9 cellular contexts compared by ENCODE assay signal in the genomic region with DNA sequence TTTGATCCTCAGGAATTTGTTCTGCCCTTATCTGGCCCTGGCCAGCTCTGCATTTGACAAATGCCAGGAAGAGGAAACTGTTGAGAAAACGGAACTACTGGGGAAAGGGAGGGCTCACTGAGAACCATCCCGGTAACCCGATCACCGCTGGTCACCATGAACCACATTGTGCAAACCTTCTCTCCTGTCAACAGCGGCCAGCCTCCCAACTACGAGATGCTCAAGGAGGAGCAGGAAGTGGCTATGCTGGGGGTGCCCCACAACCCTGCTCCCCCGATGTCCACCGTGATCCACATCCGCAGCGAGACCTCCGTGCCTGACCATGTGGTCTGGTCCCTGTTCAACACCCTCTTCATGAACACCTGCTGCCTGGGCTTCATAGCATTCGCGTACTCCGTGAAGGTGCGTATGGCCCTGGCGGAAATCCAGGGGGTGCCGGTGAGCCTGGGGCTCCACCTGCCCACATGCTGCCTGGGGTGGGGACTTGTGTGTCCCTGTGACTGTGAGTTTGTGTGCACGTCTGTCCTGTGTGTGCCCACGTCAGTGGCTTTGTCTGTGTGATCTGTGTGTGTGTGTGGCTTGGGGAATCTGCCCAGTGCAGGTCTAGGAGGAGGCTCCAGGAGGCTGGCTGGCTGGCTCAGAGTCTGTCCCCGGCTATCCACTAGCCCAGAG. TPM values are rescaled to one million over a fixed set of nuclear protein-coding genes. Genes with fewer than 3 reads are reported as not detected.
A peak's percentile ranks its signal among the peaks of the same experiment; 100 is the strongest.
DNase-seq lines count a peak whose midpoint lies in the region; ATAC-seq, FAIRE-seq and TF ChIP-seq lines count a peak whose summit lies in the region.
"Not testable (repeated sequence)": the region's sequence is repeated elsewhere in the genome, so short reads cannot be mapped to it uniquely, and the experiment has no call there.
"Had no signal": no experiment of that assay in that cellular context is flagged by ENCODE, and none has a peak within 500 bp of the region (broad histone marks: within the 10 kb centered on the region; RNA-seq: fewer than 3 reads in every experiment).

No MANE protein-coding gene starts in this region.

- 6% methylated on average over 20 of the region's 20 CpGs for WGBS in thymus

- H3K4me1 ChIP-seq in iPS-18a (ENCODE audit: control insufficient read depth, low read depth, low read length) (peaks cover 39% of the 10 kb centered on the region), thymus (ENCODE audit: control insufficient read depth, insufficient read depth, low read length) (peaks cover 11% of the 10 kb centered on the region)

- ATAC-seq in omental fat pad (ENCODE audit: low FRiP score) = peak; percentile 59

- not testable (repeated sequence) for H3K36me3 ChIP-seq in iPS-18a (ENCODE audit: control insufficient read depth, low read depth, low read length); thymus (ENCODE audit: control insufficient read depth, insufficient read depth)

- H3K4me3 ChIP-seq in iPS-18a (ENCODE audit: low read length) (peak overlapping the region; percentile 70), thymus (ENCODE audit: low read length) (peak overlapping the region; percentile 47)

- H3K27me3 ChIP-seq in iPS-18a (ENCODE audit: control insufficient read depth, insufficient read depth, low read length); thymus (ENCODE audit: control insufficient read depth, insufficient read depth): not testable (repeated sequence)

- H3K9ac ChIP-seq in iPS-18a (ENCODE audit: low read length) = peak overlapping the region; percentile 37

- H3K9me3 ChIP-seq in iPS-18a (ENCODE audit: control insufficient read depth, low read depth, low read length); thymus (ENCODE audit: control insufficient read depth): not testable (repeated sequence)

- H3K27ac ChIP-seq in iPS-18a (ENCODE audit: low read length) = not testable (repeated sequence)
- peak overlapping the region; percentile 86 for H3K27ac ChIP-seq in thymus (ENCODE audit: low read depth)

- DNase-seq in Daoy (ENCODE audit: low read depth) (peak; percentile 57), HTR-8/SVneo (ENCODE audit: insufficient read length, low spot score) (peak; percentile 75), dermis blood vessel endothelial cell (peak; percentile 80)
- peak; percentile 64 for DNase-seq in activated T-cell treated with anti-CD3 and anti-CD28 coated beads, Interleukin-2, amount 50 U/mL, for 1 hour
- not testable (repeated sequence) for DNase-seq in omental fat pad (ENCODE audit: low spot score)

- TF ChIP-seq CTCF in omental fat pad (IDR thresholded peaks at IDR 0.05) = not testable (repeated sequence)

- peak; percentile 59 for FAIRE-seq in HTR-8/SVneo (lab: Jason Lieb, UNC)

TF ChIP-seq in PFSK-1, 5 proteins besides CTCF, POLR2A, EP300 and RAD21:
- TF ChIP-seq FOXP2 (optimal IDR thresholded peaks at IDR 0.05; ENCODE audit: borderline replicate concordance, extremely low read depth, extremely low read length, insufficient read depth) = peak; percentile 53
- peak; percentile 69 for TF ChIP-seq POLR2AphosphoS5 (IDR thresholded peaks at IDR 0.05; ENCODE audit: low read depth, low read length)
- peak; percentile 71; the same call in 1 of the 2 replicates for TF ChIP-seq SIN3A (IDR thresholded peaks at IDR 0.05; ENCODE audit: borderline replicate concordance, insufficient read depth, low read length)
- TF ChIP-seq TAF1 (IDR thresholded peaks at IDR 0.05; ENCODE audit: borderline replicate concordance, insufficient read depth, low read length) = peak; percentile 64; the same call in 1 of the 2 replicates

RNA-seq across cellular contexts. Expression of a gene that starts 0.6 kb away (rescaled TPM):
- total RNA-seq in Daoy (2014; rRNA removed; shearing (Covaris generic)) = 1.2 and 6.1 TPM in 2 replicates
- polyA plus RNA-seq in PFSK-1 (2012; ENCODE audit: insufficient read length, low read depth) = 358 TPM
- total RNA-seq in dermis blood vessel endothelial cell (69.8 and 135 TPM in 2 replicates), omental fat pad (100 to 1,000 TPM; 266 to 442 (median 382) TPM)
- polyA plus RNA-seq in thymus = 467 TPM

RNA-seq across cellular contexts. Expression of a gene that starts 5.7 kb away (rescaled TPM):
- total RNA-seq in Daoy (2014; rRNA removed; shearing (Covaris generic)) = 1.2 TPM in 2 replicates
- polyA plus RNA-seq in PFSK-1 (2012; ENCODE audit: insufficient read length, low read depth) = 123 TPM
- 0.37 and 3.4 TPM in 2 replicates for total RNA-seq in dermis blood vessel endothelial cell
- 100 to 1,000 TPM; 224 to 389 (median 247) TPM for total RNA-seq in omental fat pad
- polyA plus RNA-seq in thymus = 463 TPM

RNA-seq across cellular contexts. Expression of a gene that starts 8.8 kb away (rescaled TPM):
- total RNA-seq in Daoy (2014; rRNA removed; shearing (Covaris generic)) = not detected in 2 replicates
- polyA plus RNA-seq in PFSK-1 (2012; ENCODE audit: insufficient read length, low read depth) = not detected
- total RNA-seq in dermis blood vessel endothelial cell (not detected in 2 replicates), omental fat pad (not detected)
- polyA plus RNA-seq in thymus = 0.25 TPM
- total RNA-seq: T-helper 2 cell treated with Interferon-gamma antibody and Interleukin-4, amounts not matched to agents 100 ng/mL and 5 ng/mL, for 36 hours had no signal

RNA-seq across cellular contexts. Expression of a gene that starts 12.5 kb away (rescaled TPM):
- total RNA-seq in Daoy (2014; rRNA removed; shearing (Covaris generic)) = 16.9 and 22.8 TPM in 2 replicates
- 2,049 TPM for polyA plus RNA-seq in PFSK-1 (2012; ENCODE audit: insufficient read length, low read depth)
- 41.4 and 80.2 TPM in 2 replicates for total RNA-seq in dermis blood vessel endothelial cell
- total RNA-seq in omental fat pad = 100 to 1,000 TPM; 340 to 466 (median 398) TPM
- 636 TPM for polyA plus RNA-seq in thymus

RNA-seq across cellular contexts. Expression of a gene that starts 19.2 kb away (rescaled TPM):
- total RNA-seq in Daoy (2014; rRNA removed; shearing (Covaris generic)) = 0.42 and 1.4 TPM in 2 replicates
- polyA plus RNA-seq in PFSK-1 (2012; ENCODE audit: insufficient read length, low read depth) = 57.8 TPM
- total RNA-seq in dermis blood vessel endothelial cell = 15.1 and 28.4 TPM in 2 replicates
- 10 to 100 TPM; 10.9 to 53.6 (median 19.8) TPM for total RNA-seq in omental fat pad
- 900 TPM for polyA plus RNA-seq in thymus

Comparison
In these comparisons a context has a peak if more than half of its experiments do, and no peak if none do; other contexts are left out.
1. RNA of a gene that starts 0.6 kb away (total RNA-seq): 266 to 442 TPM in omental fat pad and 69.8 to 135 TPM in dermis blood vessel endothelial cell; 1.2 to 6.1 TPM in Daoy; every median in the first group is over 10 times any median in the second.
2. RNA of a gene that starts 5.7 kb away (total RNA-seq): 224 to 389 TPM in omental fat pad; 0.37 to 3.4 TPM in dermis blood vessel endothelial cell and 1.2 TPM in Daoy; every median in the first group is over 10 times any median in the second.